ENCODE assay signal across 1 cellular context in the genomic region with DNA sequence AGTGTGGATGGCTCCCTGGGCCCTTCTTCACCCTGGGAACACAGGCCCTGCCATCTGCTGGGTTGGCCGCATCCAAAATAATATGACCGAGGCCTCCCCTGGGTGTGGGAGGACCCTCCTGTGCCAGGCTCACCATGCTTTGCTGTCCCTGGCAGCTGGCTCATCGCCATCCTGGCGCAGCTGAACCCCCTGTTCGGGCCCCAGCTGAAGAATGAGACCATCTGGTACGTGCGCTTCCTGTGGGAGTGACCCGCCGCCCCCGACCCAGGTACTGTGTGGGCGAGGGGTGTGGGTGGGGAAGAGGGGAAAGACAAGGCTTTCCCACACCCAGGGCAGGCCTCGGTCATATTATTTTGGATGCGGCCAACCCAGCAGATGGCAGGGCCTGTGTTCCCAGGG.
TF ChIP-seq lines count a peak whose summit lies in the region.

No MANE protein-coding gene starts in this region.

TF ChIP-seq in K562, 482 proteins besides CTCF, POLR2A, EP300 and RAD21:
- 0 out of 2 replicates have a peak, but pooled peaks have one; percentile 26 for TF ChIP-seq EGR1 (conservative IDR thresholded peaks at IDR 0.05)
- TF ChIP-seq ZNF316 (IDR thresholded peaks at IDR 0.05), result no peak
- TF ChIP-seq ZBTB1 (CRISPR knock-in tag; IDR thresholded peaks at IDR 0.05; ENCODE audit: borderline replicate concordance, low read depth), result no peak
